ENCODE assay signal across 13 cellular contexts in the genomic region with DNA sequence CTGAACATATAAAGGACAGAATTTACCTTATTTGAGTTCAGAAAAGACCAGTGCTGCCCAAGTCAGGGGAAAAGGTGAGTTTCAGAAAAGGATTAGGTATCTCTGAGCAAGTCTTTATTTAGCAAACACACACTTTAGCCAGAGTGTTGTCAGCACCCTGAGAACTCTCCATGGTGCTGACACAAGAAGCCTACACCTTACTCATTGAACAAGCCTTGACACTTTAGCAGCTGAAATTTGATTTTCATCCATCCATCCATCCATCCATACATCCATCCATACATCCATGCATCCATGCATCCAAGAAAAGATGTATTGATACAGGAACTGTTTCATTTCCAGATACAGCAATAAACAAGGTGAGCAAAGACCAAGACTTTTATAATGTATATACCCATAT.
DNase-seq lines count a peak whose midpoint lies in the region; ATAC-seq and TF ChIP-seq lines count a peak whose summit lies in the region.
"Had no signal": no experiment of that assay in that cellular context is flagged by ENCODE, and none has a peak within 500 bp of the region (broad histone marks: within the 10 kb centered on the region; RNA-seq: fewer than 3 reads in every experiment).

No MANE protein-coding gene starts in this region.

- H2AFZ ChIP-seq in neural progenitor cell (replicated peaks), result no peak overlapping the region

- no peak overlapping the region for H3K27ac Mint-ChIP-seq in endodermal cell
- H3K27ac Mint-ChIP-seq in neural progenitor cell, result no peak overlapping the region
- H3K27ac Mint-ChIP-seq: activated CD8-positive, alpha-beta memory T cell treated with anti-CD3 and anti-CD28 coated beads, Interleukin-2, amount 10 ng/mL, durations not matched to agents 7 days and 5 days; naive thymus-derived CD8-positive, alpha-beta T cell; T-helper 2 cell treated with Interferon-gamma antibody and Interleukin-4, amounts not matched to agents 5 μg/mL and 100 μg/mL, for 36 hours had no signal

- H3K27me3 Mint-ChIP-seq in endodermal cell (ENCODE audit: insufficient read depth) (peaks cover 4% of the 10 kb centered on the region), neural progenitor cell (ENCODE audit: insufficient read depth, low read depth) (no peaks in the 10 kb centered on the region)
- H3K27me3 Mint-ChIP-seq: activated CD8-positive, alpha-beta memory T cell treated with anti-CD3 and anti-CD28 coated beads, Interleukin-2, amount 10 ng/mL, durations not matched to agents 7 days and 5 days had no signal

- H3K4me1 Mint-ChIP-seq in endodermal cell, result no peaks in the 10 kb centered on the region
- peaks cover 5% of the 10 kb centered on the region for H3K4me1 Mint-ChIP-seq in neural progenitor cell
- H3K4me1 Mint-ChIP-seq: activated CD8-positive, alpha-beta memory T cell treated with anti-CD3 and anti-CD28 coated beads, Interleukin-2, amount 10 ng/mL, durations not matched to agents 7 days and 5 days; naive thymus-derived CD8-positive, alpha-beta T cell had no signal

- H3K9ac ChIP-seq in endodermal cell (ENCODE audit: extremely low read depth, low read length, poor library complexity, severe bottlenecking) (no peak overlapping the region), neural progenitor cell (no peak overlapping the region)

- H3K9me3 Mint-ChIP-seq in endodermal cell (no peaks in the 10 kb centered on the region), neural progenitor cell (no peaks in the 10 kb centered on the region)
- H3K9me3 Mint-ChIP-seq: T-helper 2 cell treated with Interferon-gamma antibody and Interleukin-4, amounts not matched to agents 5 μg/mL and 100 μg/mL, for 36 hours had no signal

- ATAC-seq in HG03432 (IDR thresholded peaks at IDR 0.05; ENCODE audit: unreplicated experiment), result no peak
- ATAC-seq: activated CD8-positive, alpha-beta memory T cell treated with anti-CD3 and anti-CD28 coated beads, Interleukin-2, amount 10 ng/mL, durations not matched to agents 7 days and 5 days; naive thymus-derived CD8-positive, alpha-beta T cell had no signal

- no peaks in the 10 kb centered on the region for H3K79me2 ChIP-seq in neural progenitor cell (ENCODE audit: low read depth)

- no peaks in the 10 kb centered on the region for H3K9me3 ChIP-seq in endodermal cell (ENCODE audit: control insufficient read depth, low read length)
- no peaks in the 10 kb centered on the region for H3K9me3 ChIP-seq in neural progenitor cell (ENCODE audit: low read depth)

- peak; percentile 34 for DNase-seq in GM13977 (ENCODE audit: low spot score)
- peak; percentile 30 for DNase-seq in NCI-H460 (ENCODE audit: extremely low read depth, low read depth)
- peak; percentile 77 for DNase-seq in endodermal cell
- DNase-seq in neural progenitor cell (ENCODE audit: low spot score), result peak; percentile 77
- DNase-seq in pons (ENCODE audit: low spot score), result no peak
- DNase-seq in posterior vena cava (ENCODE audit: low spot score), result no peak
- DNase-seq: activated CD8-positive, alpha-beta memory T cell treated with anti-CD3 and anti-CD28 coated beads, Interleukin-2, amount 10 ng/mL, durations not matched to agents 7 days and 5 days; effector CD8-positive, alpha-beta T cell; naive thymus-derived CD8-positive, alpha-beta T cell; NCI-H1694 treated with DMSO at 0.1 percent for 48 hours; stimulated activated CD8-positive, alpha-beta memory T cell treated with anti-CD3 and anti-CD28 coated beads, Interleukin-4, amount 100 ng/mL, for 48 hours had no signal

- in situ Hi-C loops in GM13977 (cut with MboI; ENCODE audit: low pct_unique_long_range_greater_than_20kb, low sequenced_read_pairs, unreplicated experiment), result no loop called here

- no peak for TF ChIP-seq CTCF in GM13977 (IDR thresholded peaks at IDR 0.05; ENCODE audit: extremely low read depth, insufficient read depth, missing control alignments)
- TF ChIP-seq CTCF in endodermal cell (conservative IDR thresholded peaks at IDR 0.05), result no peak
- no peak for TF ChIP-seq CTCF in neural progenitor cell (IDR thresholded peaks at IDR 0.05)

- H3K27me3 ChIP-seq in endodermal cell (ENCODE audit: control insufficient read depth, insufficient read depth, low read length, poor library complexity, severe bottlenecking) (peaks cover 9% of the 10 kb centered on the region), neural progenitor cell (no peaks in the 10 kb centered on the region)

- H3F3A ChIP-seq in neural progenitor cell (ENCODE audit: low read depth), result no peaks in the 10 kb centered on the region

- no peak overlapping the region for H3K4me3 Mint-ChIP-seq in endodermal cell
- no peak overlapping the region for H3K4me3 Mint-ChIP-seq in neural progenitor cell
- H3K4me3 Mint-ChIP-seq: activated CD8-positive, alpha-beta memory T cell treated with anti-CD3 and anti-CD28 coated beads, Interleukin-2, amount 10 ng/mL, durations not matched to agents 7 days and 5 days; naive thymus-derived CD8-positive, alpha-beta T cell; T-helper 2 cell treated with Interferon-gamma antibody and Interleukin-4, amounts not matched to agents 5 μg/mL and 100 μg/mL, for 36 hours had no signal

- H3K36me3 Mint-ChIP-seq in endodermal cell (ENCODE audit: low read depth), result no peaks in the 10 kb centered on the region
- no peaks in the 10 kb centered on the region for H3K36me3 Mint-ChIP-seq in neural progenitor cell
- H3K36me3 Mint-ChIP-seq: activated CD8-positive, alpha-beta memory T cell treated with anti-CD3 and anti-CD28 coated beads, Interleukin-2, amount 10 ng/mL, durations not matched to agents 7 days and 5 days; naive thymus-derived CD8-positive, alpha-beta T cell had no signal

- H3K4me1 ChIP-seq in endodermal cell (ENCODE audit: control insufficient read depth, insufficient read depth, low read length), result no peaks in the 10 kb centered on the region
- H3K4me1 ChIP-seq in neural progenitor cell, result no peaks in the 10 kb centered on the region

- no peak overlapping the region for H3K4me3 ChIP-seq in endodermal cell (ENCODE audit: low read length)
- no peak overlapping the region for H3K4me3 ChIP-seq in neural progenitor cell

- H3K36me3 ChIP-seq in endodermal cell (ENCODE audit: control insufficient read depth, insufficient read depth, low read length), result no peaks in the 10 kb centered on the region
- no peaks in the 10 kb centered on the region for H3K36me3 ChIP-seq in neural progenitor cell

- H4K20me1 ChIP-seq in neural progenitor cell (ENCODE audit: low read depth), result peaks cover 9% of the 10 kb centered on the region

- no peak overlapping the region for H3K4me2 ChIP-seq in neural progenitor cell

- intact Hi-C loops in posterior vena cava (cut with DNase I), result no loop called here

- H3K27ac ChIP-seq in endodermal cell (ENCODE audit: low read depth, low read length), result no peak overlapping the region
- no peak overlapping the region for H3K27ac ChIP-seq in neural progenitor cell

Comparison
In these comparisons a context has a peak if more than half of its experiments do, and no peak if none do; other contexts are left out.
1. DNase-seq: peak in GM13977 (single experiment), NCI-H460 (single experiment), endodermal cell (single experiment) and neural progenitor cell (single experiment); none in pons (single experiment) and posterior vena cava (single experiment).